In genomic region chrX:2511326-2511725, GRCh38 we compare ENCODE assay signal across 27 cellular contexts.
"Had no signal": no experiment of that assay in that cellular context is flagged by ENCODE, and none has a peak within 500 bp of the region (broad histone marks: within the 10 kb centered on the region; RNA-seq: fewer than 3 reads in every experiment).

No MANE protein-coding gene starts in this region.

- H3K9me3 ChIP-seq: left lung, lower lobe of right lung, ovary, right atrium auricular region, right lobe of liver, suprapubic skin, tibial nerve, uterus had no signal

- H3K36me3 ChIP-seq: left lung, lower lobe of right lung, ovary, right atrium auricular region, right lobe of liver, suprapubic skin, tibial nerve, uterus had no signal

- H3K27ac Mint-ChIP-seq: mesothelial cell of epicardium; natural killer cell; nephron progenitor cell; progenitor cell of endocrine pancreas; stimulated activated naive CD8-positive, alpha-beta T cell treated with anti-CD3 and anti-CD28 coated beads, Interleukin-15, Interleukin-2, amounts not matched to agents 100 ng/mL and 50 ng/mL, for 24 hours; type B pancreatic cell had no signal

- H3K4me1 Mint-ChIP-seq: immature natural killer cell, natural killer cell had no signal

- ATAC-seq: left colon, left lung, lower lobe of right lung, natural killer cell, right lobe of liver had no signal

- H3K27me3 Mint-ChIP-seq: naive B cell, progenitor cell of endocrine pancreas, type B pancreatic cell had no signal

- H3K27me3 ChIP-seq: left lung, ovary, right atrium auricular region, right lobe of liver, suprapubic skin, tibial nerve, uterus had no signal

- H3K9me3 Mint-ChIP-seq: immature natural killer cell; mesothelial cell of epicardium; naive B cell; natural killer cell; stimulated activated naive CD8-positive, alpha-beta T cell treated with anti-CD3 and anti-CD28 coated beads, Interleukin-15, Interleukin-2, amounts not matched to agents 100 ng/mL and 50 ng/mL, for 24 hours; type B pancreatic cell had no signal

- H3K4me3 ChIP-seq: left lung, lower lobe of right lung, ovary, right atrium auricular region, right lobe of liver, smooth muscle cell, suprapubic skin, tibial nerve, uterus had no signal

- H3K4me3 Mint-ChIP-seq: immature natural killer cell; mesothelial cell of epicardium; natural killer cell; nephron progenitor cell; stimulated activated naive CD8-positive, alpha-beta T cell treated with anti-CD3 and anti-CD28 coated beads, Interleukin-15, Interleukin-2, amounts not matched to agents 100 ng/mL and 50 ng/mL, for 24 hours; type B pancreatic cell had no signal

- H3K27ac ChIP-seq: left lung, lower lobe of right lung, ovary, right atrium auricular region, right lobe of liver, suprapubic skin, tibial nerve, uterus had no signal

- H3K36me3 Mint-ChIP-seq: immature natural killer cell, mesothelial cell of epicardium, naive B cell, natural killer cell, type B pancreatic cell had no signal

- DNase-seq: hypothalamus; immature natural killer cell; kidney; left colon; left lung; lower lobe of right lung; mammary epithelial cell; mesenchymal stem cell; naive B cell; natural killer cell; nephron progenitor cell; ovary; stimulated activated CD4-positive, alpha-beta T cell treated with anti-CD3 and anti-CD28 coated beads, Interleukin-1b, Interleukin-23, amount 100 ng/mL, for 48 hours; stimulated activated CD4-positive, alpha-beta T cell treated with anti-CD3 and anti-CD28 coated beads, Interleukin-2, amount 100 ng/mL, for 48 hours; stimulated activated CD4-positive, alpha-beta T cell treated with anti-CD3 and anti-CD28 coated beads, Interleukin-4, amount 100 ng/mL, for 4 hours; stimulated activated CD8-positive, alpha-beta memory T cell treated with anti-CD3 and anti-CD28 coated beads, Interleukin-4, amount 100 ng/mL, for 48 hours; stimulated activated naive CD4-positive, alpha-beta T cell; uterus had no signal

- H3K4me1 ChIP-seq: left lung, lower lobe of right lung, right atrium auricular region, right lobe of liver, suprapubic skin, tibial nerve, uterus had no signal
